Comparison of ENCODE assay signal across 9 cellular contexts in genomic region chr5:161547573-161548471, GRCh38. TPM values are rescaled to one million over a fixed set of nuclear protein-coding genes. Genes with fewer than 3 reads are reported as not detected.
DNase-seq lines count a peak whose midpoint lies in the region; ATAC-seq, FAIRE-seq and TF ChIP-seq lines count a peak whose summit lies in the region.
"Had no signal": no experiment of that assay in that cellular context is flagged by ENCODE, and none has a peak within 500 bp of the region (broad histone marks: within the 10 kb centered on the region; RNA-seq: fewer than 3 reads in every experiment).

No MANE protein-coding gene starts in this region.

- H3F3A ChIP-seq in PC-9 (ENCODE audit: insufficient read depth, low read depth): no peaks in the 10 kb centered on the region

- H4K5ac ChIP-seq in H1 (ENCODE audit: insufficient read length, low read depth, low read length): no peak overlapping the region

- H4K91ac ChIP-seq in H1 (replicated peaks; ENCODE audit: insufficient read length, low read length): no peak overlapping the region

- H3K4me1 ChIP-seq in H1 (replicated peaks in 1 of 4; ENCODE audit: control insufficient read depth in 3 of 4, insufficient read depth in 4 of 4, low read length in 3 of 4) (peaks cover 5 to 20% (median 13%) of the 10 kb centered on the region in 4 experiments; a peak in 6 of 7 replicates), neuron (ENCODE audit: insufficient read depth, low read length) (peaks cover 14% of the 10 kb centered on the region), PC-9 (replicated peaks; ENCODE audit: insufficient read depth) (no peaks in the 10 kb centered on the region)

- no peak for TF ChIP-seq RAD21 in H1 (IDR thresholded peaks at IDR 0.05 in 1 of 2, conservative IDR thresholded peaks at IDR 0.05 in 1 of 2; ENCODE audit: low read depth in 2 of 2, low read length in 2 of 2)

- H3K4me3 ChIP-seq in MG63: 0 out of 2 replicates have a peak overlapping the region, but pooled peaks have one; percentile 9
- peak overlapping the region; percentile 52 to 73 (median 54) for H3K4me3 ChIP-seq in H1 (ENCODE audit: extremely low read depth in 1 of 4, insufficient read depth in 2 of 4, low read depth in 3 of 4, low read length in 4 of 4)
- peak overlapping the region; percentile 2 for H3K4me3 ChIP-seq in neuron (ENCODE audit: low read length)
- H3K4me3 ChIP-seq in PC-9: no peak overlapping the region

- H3K9ac ChIP-seq in H1 (replicated peaks in 1 of 4; ENCODE audit: extremely low read depth in 1 of 4, low read depth in 3 of 4, low read length in 3 of 4): peak overlapping the region in 1 of 4 experiments; percentile 17; a peak in 1 of 7 replicates

- H3K27me3 ChIP-seq in MG63 (peaks cover 47% of the 10 kb centered on the region), H1 (replicated peaks in 1 of 4; ENCODE audit: control insufficient read depth in 3 of 4, extremely low read depth in 1 of 4, insufficient read depth in 3 of 4, low read length in 3 of 4) (peaks cover 20 to 58% (median 50%) of the 10 kb centered on the region in 4 experiments), neuron (ENCODE audit: insufficient read depth, low read length) (peaks cover 43% of the 10 kb centered on the region), PC-9 (ENCODE audit: insufficient read depth, low read depth) (no peaks in the 10 kb centered on the region)

- DNase-seq in DMS53 (lab: John Stamatoyannopoulos, UW) (peak; percentile 80), MG63 (peak; percentile 5), H1 (ENCODE audit: low read depth in 1 of 2, low spot score in 2 of 2) (peak in 1 of 2 experiments; percentile 61), PC-9 (no peak), amniotic stem cell (lab: John Stamatoyannopoulos, UW) (no peak)
- no peak for DNase-seq in stimulated activated CD4-positive, alpha-beta T cell treated with anti-CD3 and anti-CD28 coated beads, Interleukin-4, amount 100 ng/mL, for 24 hours

- H2BK5ac ChIP-seq in H1 (ENCODE audit: low read depth, low read length): no peak overlapping the region

- peaks cover 22% of the 10 kb centered on the region for H3K23me2 ChIP-seq in H1 (ENCODE audit: low read depth, low read length)

- H3K23ac ChIP-seq in H1 (ENCODE audit: insufficient read length): no peak overlapping the region

- H3K9me3 ChIP-seq in MG63: 0 out of 2 replicates have a peak, but pooled peaks cover 2% of the 10 kb centered on the region
- H3K9me3 ChIP-seq in H1 (ENCODE audit: insufficient read depth in 2 of 2, low read depth in 1 of 2, low read length in 1 of 2): no peaks in the 10 kb centered on the region
- H3K9me3 ChIP-seq in neuron (ENCODE audit: low read length): no peaks in the 10 kb centered on the region
- H3K9me3 ChIP-seq in PC-9 (ENCODE audit: insufficient read depth, low read depth): no peaks in the 10 kb centered on the region

- H3K27ac ChIP-seq in H1 (ENCODE audit: low read depth, low read length) (no peak overlapping the region), PC-9 (no peak overlapping the region)
- H3K27ac ChIP-seq: epithelial cell of prostate had no signal

- no peak overlapping the region for H3K56ac ChIP-seq in H1 (replicated peaks; ENCODE audit: insufficient read length, low read depth, low read length)

- H2AFZ ChIP-seq in H1 (ENCODE audit: low read length): peak overlapping the region; percentile 72; the same call in 1 of the 2 replicates
- H2AFZ ChIP-seq in neuron (ENCODE audit: low read depth, low read length): peak overlapping the region; percentile 29
- no peak overlapping the region for H2AFZ ChIP-seq in PC-9

- CTCF ChIA-PET in H1 (lab: Charles Lee; ENCODE audit: partially characterized antibody): interaction anchor here (0.8 to 1.4 kb wide), 4 partner anchors 9 to 1861 kb away, joined by 3 to 4 read pairs (median 4); no protein-coding TSS in a partner anchor
- CTCF ChIA-PET in PC-9 (lab: Charles Lee): no interaction called here

- no peak for ATAC-seq in HG03432 (IDR thresholded peaks at IDR 0.05; ENCODE audit: unreplicated experiment)

- H3K18ac ChIP-seq in H1 (ENCODE audit: extremely low read depth, low read length): no peak overlapping the region; the same call in 1 of the 2 replicates

- H3K4ac ChIP-seq in H1 (replicated peaks; ENCODE audit: insufficient read length, low read depth, low read length): no peak overlapping the region

- no peak for TF ChIP-seq EP300 in H1 (IDR thresholded peaks at IDR 0.05; ENCODE audit: borderline replicate concordance in 1 of 2, low read depth in 2 of 2, low read length in 2 of 2)

- H2BK12ac ChIP-seq in H1 (ENCODE audit: low read depth, low read length): no peak overlapping the region

- no peak overlapping the region for H2BK120ac ChIP-seq in H1 (replicated peaks; ENCODE audit: low read depth, low read length)

- intact Hi-C loops in PC-9 (cut with micrococcal nuclease; ENCODE audit: unreplicated experiment): loop anchor here (5.0 kb wide), 1 partner anchor 1799 kb away; no protein-coding TSS in a partner anchor

- H3K9me2 ChIP-seq in PC-9 (ENCODE audit: insufficient read depth): no peaks in the 10 kb centered on the region

- TF ChIP-seq POLR2A in H1 (IDR thresholded peaks at IDR 0.05; ENCODE audit: control extremely low read depth in 1 of 2, low read depth in 2 of 2, low read length in 2 of 2): no peak

- BruUV-seq in PC-9 (replicated peaks; lab: Mats Ljungman, UMichigan): no TSS peak

- no peak for FAIRE-seq in H1 (lab: Jason Lieb, UNC)

- H4K20me1 ChIP-seq in H1 (replicated peaks in 1 of 2; ENCODE audit: control insufficient read depth in 1 of 2, insufficient read depth in 2 of 2, low read length in 2 of 2): peaks cover 1 to 2% of the 10 kb centered on the region in 2 experiments
- H4K20me1 ChIP-seq in PC-9 (ENCODE audit: insufficient read depth): no peaks in the 10 kb centered on the region

- H2AK5ac ChIP-seq in H1 (ENCODE audit: low read depth, low read length): no peak overlapping the region

- peak overlapping the region; percentile 91 to 97 for H3K4me2 ChIP-seq in H1 (ENCODE audit: insufficient read depth in 1 of 2, low read depth in 2 of 2, low read length in 2 of 2)
- H3K4me2 ChIP-seq in PC-9: no peak overlapping the region

- no peak for TF ChIP-seq CTCF in H1 (IDR thresholded peaks at IDR 0.05; ENCODE audit: control extremely low read depth in 1 of 3, insufficient read depth in 1 of 3, low read depth in 1 of 3, low read length in 3 of 3)
- no peak for TF ChIP-seq CTCF in PC-9 (conservative IDR thresholded peaks at IDR 0.05)

- H3K36me3 ChIP-seq in MG63 (no peaks in the 10 kb centered on the region), H1 (ENCODE audit: control insufficient read depth in 2 of 4, insufficient read depth in 4 of 4, low read length in 3 of 4) (no peaks in the 10 kb centered on the region), neuron (ENCODE audit: insufficient read depth, low read length) (no peaks in the 10 kb centered on the region), PC-9 (ENCODE audit: low read depth) (no peaks in the 10 kb centered on the region)

- no peak overlapping the region for H4K8ac ChIP-seq in H1 (ENCODE audit: extremely low read depth, insufficient read depth, low read length)

- no peak overlapping the region for H2BK15ac ChIP-seq in H1 (ENCODE audit: low read length)

- H3K79me1 ChIP-seq in H1 (ENCODE audit: low read depth, low read length): no peaks in the 10 kb centered on the region

- no peaks in the 10 kb centered on the region for H3K79me2 ChIP-seq in H1 (ENCODE audit: control insufficient read depth in 1 of 2, insufficient read depth in 2 of 2, low read length in 2 of 2)
- H3K79me2 ChIP-seq in PC-9 (ENCODE audit: low read depth): no peaks in the 10 kb centered on the region

- POLR2A ChIA-PET in H1 (lab: Charles Lee; ENCODE audit: partially characterized antibody): no interaction called here
- POLR2A ChIA-PET in PC-9 (lab: Charles Lee; ENCODE audit: unreplicated experiment): no interaction called here

- 3% methylated on average over 3 of the region's 73 CpGs; no CpG with 5 or more reads in 1 of the 2 experiments for WGBS in H1 (ENCODE audit: extremely low coverage in 1 of 2, insufficient coverage in 1 of 2, insufficient read length in 1 of 2, insufficient replicate concordance in 2 of 2, low coverage in 1 of 2, low lambda C conversion rate in 2 of 2, missing lambda C conversion rate in 1 of 2), 2 experiments

- no peak overlapping the region for H2BK20ac ChIP-seq in H1 (ENCODE audit: low read length)

- H3K14ac ChIP-seq in H1 (ENCODE audit: insufficient read length): no peak overlapping the region

TF ChIP-seq in H1, 55 proteins besides CTCF, POLR2A, EP300 and RAD21 (continues in another document):
- TF ChIP-seq ASH2L (IDR thresholded peaks at IDR 0.05; ENCODE audit: low read length) (peak; percentile 67), EZH2 (IDR thresholded peaks at IDR 0.05; ENCODE audit: low read depth, low read length, severe bottlenecking) (peak; percentile 69), HDAC2 (IDR thresholded peaks at IDR 0.05; ENCODE audit: borderline replicate concordance in 1 of 2, low read depth in 2 of 2, low read length in 2 of 2) (0 out of 4 replicates have a peak, but pooled peaks of 1 of the 2 experiments have one; percentile 54), RNF2 (IDR thresholded peaks at IDR 0.05; ENCODE audit: borderline replicate concordance, low read depth, low read length, missing control alignments, poor library complexity, severe bottlenecking) (peak; percentile 68), ATF3 (IDR thresholded peaks at IDR 0.05; ENCODE audit: insufficient read depth, low read depth, low read length) (no peak), TBP (IDR thresholded peaks at IDR 0.05; ENCODE audit: low read depth, low read length) (no peak), RXRA (IDR thresholded peaks at IDR 0.05; ENCODE audit: insufficient read depth, low read depth, low read length) (no peak)

RNA-seq across cellular contexts. Expression of gene GABRB2, which starts 1.3 kb away (rescaled TPM):
- total RNA-seq in MG63 (2014; rRNA removed; shearing (Covaris generic); ENCODE audit: low replicate concordance): not detected in 2 replicates
- 0.88 and 1.9 TPM in 2 replicates for total RNA-seq in H1 (2021; fragmentation: NEBNext Ultra II Directional; extraction: Animal tissue kit (Norgen Biotek cat#: 25700))
- 0.25 and 0.54 TPM in 2 replicates for polyA plus RNA-seq in H1 (2011; rRNA removed)
- polyA plus RNA-seq in H1 (2011; cell fraction: cytosol; rRNA removed): 0.26 TPM
- polyA plus RNA-seq in H1 (2011; cell fraction: nucleus; rRNA removed): 0.60 TPM
- 0.51 to 1.4 TPM (median 0.76 TPM) in 4 replicates for polyA plus RNA-seq in H1 (2012, experiment 1 of 2)
- 0.03 TPM for polyA plus RNA-seq in H1 (2012, experiment 2 of 2)
- 1.2 TPM for polyA plus RNA-seq in H1 (2013, experiment 1 of 2)
- 0.90 TPM for polyA plus RNA-seq in H1 (2013, experiment 2 of 2)
- 1.0 and 3.8 TPM in 2 replicates for polyA minus RNA-seq in H1 (2011; rRNA and poly(A)+ RNA removed)
- polyA minus RNA-seq in H1 (2011; cell fraction: cytosol; rRNA and poly(A)+ RNA removed): 0.51 TPM
- polyA minus RNA-seq in H1 (2011; cell fraction: nucleus; rRNA and poly(A)+ RNA removed): 3.8 TPM
- not detected in 2 replicates for total RNA-seq in PC-9 (2021)

Comparison
In these comparisons a context has a peak if more than half of its experiments do, and no peak if none do; other contexts are left out.
1. DNase-seq: peak in DMS53 (single experiment) and MG63 (single experiment); none in stimulated activated CD4-positive, alpha-beta T cell treated with anti-CD3 and anti-CD28 coated beads, Interleukin-4, amount 100 ng/mL, for 24 hours (single experiment), PC-9 (0 of 2) and amniotic stem cell (single experiment).